ENCODE assay signal across 8 cellular contexts in the genomic region with DNA sequence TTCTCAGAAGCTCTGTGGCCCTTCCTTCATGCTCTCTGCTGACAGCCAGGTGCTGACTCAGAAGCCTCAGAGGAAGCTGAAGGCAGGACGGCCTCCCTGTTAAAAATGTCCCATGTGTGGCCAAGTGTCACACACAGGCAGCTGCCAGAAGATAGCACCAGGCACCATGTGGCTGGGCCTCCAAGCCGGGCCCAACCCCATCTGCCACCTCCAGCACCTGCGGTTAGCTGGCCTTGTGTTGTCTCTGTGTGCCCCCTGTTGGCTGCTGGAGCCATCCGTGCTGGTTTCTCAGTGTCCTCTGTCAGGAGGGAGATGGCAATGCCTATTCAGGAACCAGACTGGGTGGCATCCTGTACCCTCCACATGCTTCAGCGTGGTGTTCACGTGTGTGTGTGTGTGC.
DNase-seq lines count a peak whose midpoint lies in the region; ATAC-seq and TF ChIP-seq lines count a peak whose summit lies in the region.

No MANE protein-coding gene starts in this region.

- TF ChIP-seq CTCF in Calu3 (IDR thresholded peaks at IDR 0.05; ENCODE audit: unreplicated experiment): no peak
- TF ChIP-seq CTCF in brain (conservative IDR thresholded peaks at IDR 0.05): peak; percentile 44 to 51
- peak; percentile 47 for TF ChIP-seq CTCF in osteocyte (IDR thresholded peaks at IDR 0.05)

- peak; percentile 57 for ATAC-seq in GM19351 (IDR thresholded peaks at IDR 0.05; ENCODE audit: unreplicated experiment)
- ATAC-seq in GM18870 (IDR thresholded peaks at IDR 0.05; ENCODE audit: unreplicated experiment): no peak

- BruUV-seq in Calu3 (replicated peaks; lab: Mats Ljungman, UMichigan): no TSS peak

- H3K27me3 Mint-ChIP-seq in Calu3 (ENCODE audit: unreplicated experiment) (no peaks in the 10 kb centered on the region), brain (no peaks in the 10 kb centered on the region), osteocyte (ENCODE audit: unreplicated experiment) (peaks cover 8% of the 10 kb centered on the region)

- H3K4me3 Mint-ChIP-seq in Calu3 (ENCODE audit: low read depth, unreplicated experiment) (no peak overlapping the region), brain (no peak overlapping the region), osteocyte (ENCODE audit: unreplicated experiment) (no peak overlapping the region)

- CTCF ChIA-PET in Calu3 (lab: Charles Lee): interaction anchor here (0.6 to 1.3 kb wide), 2 partner anchors 13 to 139 kb away, joined by 3 to 5 read pairs; no protein-coding TSS in a partner anchor

- H3K4me1 Mint-ChIP-seq in Calu3 (ENCODE audit: low read depth, unreplicated experiment) (no peaks in the 10 kb centered on the region), brain (peaks cover 8% of the 10 kb centered on the region), osteocyte (ENCODE audit: unreplicated experiment) (no peaks in the 10 kb centered on the region)

- no peaks in the 10 kb centered on the region for H3K9me3 Mint-ChIP-seq in Calu3 (ENCODE audit: low read depth, unreplicated experiment)
- no peaks in the 10 kb centered on the region for H3K9me3 Mint-ChIP-seq in brain
- H3K9me3 Mint-ChIP-seq in osteocyte (ENCODE audit: unreplicated experiment): no peaks in the 10 kb centered on the region

- no peak overlapping the region for H3K27ac Mint-ChIP-seq in Calu3 (ENCODE audit: unreplicated experiment)
- H3K27ac Mint-ChIP-seq in brain: peak overlapping the region in 2 of 5 experiments; percentile 57 to 60
- H3K27ac Mint-ChIP-seq in osteocyte (ENCODE audit: unreplicated experiment): no peak overlapping the region

- H3K36me3 Mint-ChIP-seq in Calu3 (ENCODE audit: insufficient read depth, unreplicated experiment) (no peaks in the 10 kb centered on the region), brain (no peaks in the 10 kb centered on the region), osteocyte (ENCODE audit: unreplicated experiment) (no peaks in the 10 kb centered on the region)

- intact Hi-C loops in Calu3 (cut with micrococcal nuclease; ENCODE audit: unreplicated experiment): no loop called here

- DNase-seq in Calu3 (peak; percentile 17), NCI-H2107 treated with DMSO at 0.1 percent for 48 hours (lab: John Stamatoyannopoulos, UW; ENCODE audit: unreplicated experiment) (peak; percentile 63), osteocyte (ENCODE audit: extremely low spot score, unreplicated experiment) (no peak), OCI-M2 (lab: John Stamatoyannopoulos, UW; ENCODE audit: unreplicated experiment) (no peak), GF-D8 (lab: John Stamatoyannopoulos, UW) (no peak)

Comparison
In these comparisons a context has a peak if more than half of its experiments do, and no peak if none do; other contexts are left out.
1. DNase-seq: peak in Calu3 (single experiment) and NCI-H2107 treated with DMSO at 0.1 percent for 48 hours (single experiment); none in osteocyte (single experiment), OCI-M2 (single experiment) and GF-D8 (single experiment).